Comparison of ENCODE assay signal across 8 cellular contexts in genomic region chr9:127450170-127450830, GRCh38. TPM values are rescaled to one million over a fixed set of nuclear protein-coding genes. Genes with fewer than 3 reads are reported as not detected.
DNase-seq lines count a peak whose midpoint lies in the region; ATAC-seq and TF ChIP-seq lines count a peak whose summit lies in the region.

No MANE protein-coding gene starts in this region.

- H3K27me3 Mint-ChIP-seq in nephron (ENCODE audit: low read depth): no peaks in the 10 kb centered on the region

- H3K27ac Mint-ChIP-seq in nephron: peak overlapping the region; percentile 93 to 98 (median 93)

- H3K79me2 ChIP-seq in SK-N-SH (ENCODE audit: insufficient read depth): peaks cover 66% of the 10 kb centered on the region

- POLR2A ChIA-PET in SK-N-SH (lab: Yijun Ruan, JAX): interaction anchor here (0.6 to 3.2 kb wide), 6 partner anchors 13 to 226 kb away, joined by 3 to 12 read pairs (median 4); partner anchors contain the start of gene ZNF79

- ATAC-seq in HG03442 (IDR thresholded peaks at IDR 0.05; ENCODE audit: unreplicated experiment) (no peak), HG03108 (IDR thresholded peaks at IDR 0.05; ENCODE audit: unreplicated experiment) (no peak)

- CTCF ChIA-PET in SK-N-SH (lab: Yijun Ruan, JAX): interaction anchor here (1.1 to 1.9 kb wide), 3 partner anchors 12 to 20 kb away, joined by 3 to 5 read pairs (median 3); no protein-coding TSS in a partner anchor

- no peak overlapping the region for H2AFZ ChIP-seq in SK-N-SH (ENCODE audit: low read depth)

- no peaks in the 10 kb centered on the region for H3K9me3 Mint-ChIP-seq in nephron

- H3K4me1 Mint-ChIP-seq in nephron: peaks cover 33% of the 10 kb centered on the region

- H3K36me3 Mint-ChIP-seq in nephron (ENCODE audit: low read depth): peaks cover 54% of the 10 kb centered on the region

- H3K9me2 ChIP-seq in SK-N-SH: no peaks in the 10 kb centered on the region

- H4K20me1 ChIP-seq in SK-N-SH (ENCODE audit: insufficient read depth): peaks cover 47% of the 10 kb centered on the region

- H3K27me3 ChIP-seq in SK-N-SH (ENCODE audit: insufficient read depth) (no peaks in the 10 kb centered on the region), esophagus (ENCODE audit: control insufficient read depth in 1 of 2, insufficient read depth in 2 of 2, low read length in 2 of 2) (no peaks in the 10 kb centered on the region)

- peaks cover 43 to 58% of the 10 kb centered on the region in 2 experiments for H3K36me3 ChIP-seq in SK-N-SH (replicated peaks in 1 of 2; ENCODE audit: control insufficient read depth in 1 of 2, insufficient read depth in 2 of 2, low read length in 1 of 2)
- H3K36me3 ChIP-seq in esophagus (ENCODE audit: control insufficient read depth in 2 of 2, insufficient read depth in 2 of 2, low read length in 1 of 2): peaks cover 9 to 30% of the 10 kb centered on the region in 2 donors

- TF ChIP-seq CTCF in SK-N-SH (IDR thresholded peaks at IDR 0.05) (no peak), nephron (IDR thresholded peaks at IDR 0.05; ENCODE audit: unreplicated experiment in 3 of 3) (no peak)

- peak overlapping the region; percentile 95 for H3K4me2 ChIP-seq in SK-N-SH

- TF ChIP-seq RAD21 in SK-N-SH (IDR thresholded peaks at IDR 0.05; ENCODE audit: low read length): no peak

- H3K4me3 Mint-ChIP-seq in nephron: peak overlapping the region; percentile 94 to 98 (median 98)

- H3K27ac ChIP-seq in SK-N-SH (ENCODE audit: low read depth in 2 of 2, low read length in 1 of 2): peak overlapping the region; percentile 77 to 92
- H3K27ac ChIP-seq in esophagus (ENCODE audit: low read depth in 2 of 2, low read length in 1 of 2): peak overlapping the region; percentile 94 to 98

- under 1% methylated on average over 13 of the region's 16 CpGs for WGBS in SK-N-SH (ENCODE audit: low lambda C conversion rate)
- 2% methylated on average over 16 of the region's 16 CpGs for WGBS in esophagus, 2 donors

- H3K4me3 ChIP-seq in SK-N-SH (ENCODE audit: low read depth in 2 of 2, low read length in 1 of 2) (peak overlapping the region; percentile 92 to 99), esophagus (ENCODE audit: low read depth in 1 of 2, low read length in 2 of 2) (peak overlapping the region; percentile 90 to 93)

- no peak for TF ChIP-seq EP300 in SK-N-SH (IDR thresholded peaks at IDR 0.05; ENCODE audit: borderline replicate concordance in 1 of 2, low read depth in 1 of 2, low read length in 1 of 2)

- H3F3A ChIP-seq in SK-N-SH (replicated peaks; ENCODE audit: insufficient read depth): peaks cover 61% of the 10 kb centered on the region

- H3K4me1 ChIP-seq in SK-N-SH (ENCODE audit: control insufficient read depth in 1 of 2, insufficient read depth in 2 of 2, low read depth in 1 of 2, low read length in 1 of 2) (peaks cover 5 to 40% of the 10 kb centered on the region in 2 experiments; a peak in 3 of 4 replicates), esophagus (ENCODE audit: control insufficient read depth in 2 of 2, insufficient read depth in 2 of 2, low read length in 1 of 2) (peaks cover 0 to 13% of the 10 kb centered on the region in 2 donors)

- peak overlapping the region; percentile 95 for H3K9ac ChIP-seq in SK-N-SH

- peak; percentile 18 for DNase-seq in stimulated activated CD4-positive, alpha-beta T cell treated with anti-CD3 and anti-CD28 coated beads, Interleukin-12 subunit alpha, Interleukin-12 subunit beta, amount 100 ng/mL, for 4 hours
- no peak for DNase-seq in stimulated activated CD4-positive, alpha-beta T cell treated with anti-CD3 and anti-CD28 coated beads, Interleukin-2, amount 100 ng/mL, for 48 hours
- DNase-seq in SK-N-SH: no peak
- no peak for DNase-seq in NCI-H774 (lab: John Stamatoyannopoulos, UW)

- H3K9me3 ChIP-seq in SK-N-SH: no peaks in the 10 kb centered on the region
- no peaks in the 10 kb centered on the region for H3K9me3 ChIP-seq in esophagus (ENCODE audit: control insufficient read depth in 2 of 2, insufficient read depth in 1 of 2, low read depth in 1 of 2, low read length in 1 of 2)

TF ChIP-seq in SK-N-SH, 30 proteins besides CTCF, POLR2A, EP300 and RAD21:
- 0 out of 2 replicates have a peak, but pooled peaks have one; percentile 3 for TF ChIP-seq POLR2AphosphoS5 (IDR thresholded peaks at IDR 0.05; ENCODE audit: low read depth, low read length)
- peak; percentile 75; the same call in 1 of the 2 replicates for TF ChIP-seq MXI1 (IDR thresholded peaks at IDR 0.05; ENCODE audit: low read depth, low read length)
- TF ChIP-seq CHD2 (IDR thresholded peaks at IDR 0.05; ENCODE audit: low read length, partially characterized antibody): no peak
TF ChIP-seq in SK-N-SH: peak in this region for 2.

RNA-seq across cellular contexts. Expression of gene RPL12, which starts 0.9 kb away (rescaled TPM):
- polyA plus RNA-seq in SK-N-SH (2012; rRNA removed): 3,270 and 3,754 TPM in 2 replicates
- polyA plus RNA-seq in SK-N-SH (2012; cell fraction: cytosol; rRNA removed): 3,350 and 3,639 TPM in 2 replicates
- polyA plus RNA-seq in SK-N-SH (2012; cell fraction: nucleus; rRNA removed): 595 and 635 TPM in 2 replicates
- polyA plus RNA-seq in esophagus: 1,000 to 10,000 TPM; 3,023 to 3,281 TPM

RNA-seq across cellular contexts. Expression of gene LRSAM1, which starts 1.0 kb away (rescaled TPM):
- polyA plus RNA-seq in SK-N-SH (2012; rRNA removed) (5.5 and 8.0 TPM in 2 replicates), esophagus (10 to 100 TPM; 10.7 to 17.5 TPM)
- polyA plus RNA-seq in SK-N-SH (2012; cell fraction: cytosol; rRNA removed): 5.1 and 7.8 TPM in 2 replicates
- polyA plus RNA-seq in SK-N-SH (2012; cell fraction: nucleus; rRNA removed): 35.0 and 51.3 TPM in 2 replicates

RNA-seq across cellular contexts. Expression of gene ZNF79, which starts 26.1 kb away (rescaled TPM):
- 4.6 and 5.9 TPM in 2 replicates for polyA plus RNA-seq in SK-N-SH (2012; rRNA removed)
- 2.3 and 3.5 TPM in 2 replicates for polyA plus RNA-seq in SK-N-SH (2012; cell fraction: cytosol; rRNA removed)
- 15.7 and 16.9 TPM in 2 replicates for polyA plus RNA-seq in SK-N-SH (2012; cell fraction: nucleus; rRNA removed)
- 1 to 10 TPM; 2.3 to 2.5 TPM for polyA plus RNA-seq in esophagus

RNA-seq across cellular contexts. Expression of gene SLC2A8, which starts 53.3 kb away (rescaled TPM):
- polyA plus RNA-seq in SK-N-SH (2012; rRNA removed) (15.1 and 18.7 TPM in 2 replicates), esophagus (10 to 100 TPM; 10.3 to 12.2 TPM)
- polyA plus RNA-seq in SK-N-SH (2012; cell fraction: cytosol; rRNA removed): 5.2 and 9.6 TPM in 2 replicates
- polyA plus RNA-seq in SK-N-SH (2012; cell fraction: nucleus; rRNA removed): 37.0 and 37.3 TPM in 2 replicates
